Comparison of ENCODE assay signal across 1 cellular context in the genomic region with DNA sequence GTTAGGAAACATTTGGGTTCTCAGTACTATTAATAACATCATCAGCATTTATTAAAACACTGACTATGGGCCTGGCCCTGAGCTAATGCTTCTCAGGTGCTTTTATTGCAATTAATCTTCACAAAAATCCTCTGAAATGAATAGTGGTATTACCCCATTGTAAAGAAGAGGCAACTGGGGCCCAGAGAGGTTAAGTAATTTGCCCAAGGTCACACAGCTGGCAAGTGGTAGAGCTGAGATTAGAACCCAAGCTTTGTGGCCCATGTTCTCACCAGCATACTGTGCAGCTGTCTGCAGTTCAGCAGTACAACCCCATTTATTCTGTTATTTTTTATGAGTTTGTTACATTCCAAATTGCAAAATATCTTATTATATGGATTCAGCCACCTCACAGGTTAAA.
TF ChIP-seq lines count a peak whose summit lies in the region.

No MANE protein-coding gene starts in this region.

TF ChIP-seq in HepG2, 621 proteins besides CTCF, POLR2A, EP300 and RAD21 (continued from another document):
- TF ChIP-seq ZNF331 (CRISPR knock-in tag; IDR thresholded peaks at IDR 0.05), result 0 out of 2 replicates have a peak, but pooled peaks have one; percentile 5
- TF ChIP-seq ZNF251 (CRISPR knock-in tag; IDR thresholded peaks at IDR 0.05), result no peak
- no peak for TF ChIP-seq KAT8 (CRISPR knock-in tag; IDR thresholded peaks at IDR 0.05)
- TF ChIP-seq SOX13 (IDR thresholded peaks at IDR 0.05), result no peak
- TF ChIP-seq SOX13 (CRISPR knock-in tag; conservative IDR thresholded peaks at IDR 0.05 in 1 of 2, IDR thresholded peaks at IDR 0.05 in 1 of 2), result 0 out of 4 replicates have a peak, but pooled peaks of 1 of the 2 experiments have one; percentile 1
- TF ChIP-seq ZMAT3 (CRISPR knock-in tag; conservative IDR thresholded peaks at IDR 0.05), result no peak
- TF ChIP-seq ZNF768 (CRISPR knock-in tag; IDR thresholded peaks at IDR 0.05), result peak; percentile 91; the same call in 1 of the 2 replicates
- TF ChIP-seq ZFP1 (CRISPR knock-in tag; IDR thresholded peaks at IDR 0.05), result no peak
- TF ChIP-seq ZNF570 (CRISPR knock-in tag; IDR thresholded peaks at IDR 0.05; ENCODE audit: borderline replicate concordance), result no peak
- TF ChIP-seq, protein P1, sequence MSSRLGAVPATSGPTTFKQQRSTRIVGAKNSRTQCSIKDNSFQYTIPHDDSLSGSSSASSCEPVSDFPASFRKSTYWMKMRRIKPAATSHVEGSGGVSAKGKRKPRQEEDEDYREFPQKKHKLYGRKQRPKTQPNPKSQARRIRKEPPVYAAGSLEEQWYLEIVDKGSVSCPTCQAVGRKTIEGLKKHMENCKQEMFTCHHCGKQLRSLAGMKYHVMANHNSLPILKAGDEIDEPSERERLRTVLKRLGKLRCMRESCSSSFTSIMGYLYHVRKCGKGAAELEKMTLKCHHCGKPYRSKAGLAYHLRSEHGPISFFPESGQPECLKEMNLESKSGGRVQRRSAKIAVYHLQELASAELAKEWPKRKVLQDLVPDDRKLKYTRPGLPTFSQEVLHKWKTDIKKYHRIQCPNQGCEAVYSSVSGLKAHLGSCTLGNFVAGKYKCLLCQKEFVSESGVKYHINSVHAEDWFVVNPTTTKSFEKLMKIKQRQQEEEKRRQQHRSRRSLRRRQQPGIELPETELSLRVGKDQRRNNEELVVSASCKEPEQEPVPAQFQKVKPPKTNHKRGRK (CRISPR knock-in tag; IDR thresholded peaks at IDR 0.05), result no peak
- TF ChIP-seq ZNF34 (CRISPR knock-in tag; IDR thresholded peaks at IDR 0.05; ENCODE audit: borderline replicate concordance), result no peak
- TF ChIP-seq, protein P2, sequence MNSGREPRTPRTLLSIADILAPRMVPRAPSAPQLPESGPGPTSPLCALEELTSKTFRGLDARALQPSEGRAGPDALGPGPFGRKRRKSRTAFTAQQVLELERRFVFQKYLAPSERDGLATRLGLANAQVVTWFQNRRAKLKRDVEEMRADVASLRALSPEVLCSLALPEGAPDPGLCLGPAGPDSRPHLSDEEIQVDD (CRISPR knock-in tag; IDR thresholded peaks at IDR 0.05; ENCODE audit: borderline replicate concordance), result no peak
- TF ChIP-seq FIP1L1 (IDR thresholded peaks at IDR 0.05; ENCODE audit: borderline replicate concordance, insufficient read depth, low read depth, low read length), result no peak
- no peak for TF ChIP-seq YY1 (IDR thresholded peaks at IDR 0.05; ENCODE audit: insufficient read depth, insufficient replicate concordance, low read depth, low read length)
- peak; percentile 72; the same call in 1 of the 2 replicates for TF ChIP-seq ZMYM3 (CRISPR knock-in tag; IDR thresholded peaks at IDR 0.05)
- TF ChIP-seq, protein P3, sequence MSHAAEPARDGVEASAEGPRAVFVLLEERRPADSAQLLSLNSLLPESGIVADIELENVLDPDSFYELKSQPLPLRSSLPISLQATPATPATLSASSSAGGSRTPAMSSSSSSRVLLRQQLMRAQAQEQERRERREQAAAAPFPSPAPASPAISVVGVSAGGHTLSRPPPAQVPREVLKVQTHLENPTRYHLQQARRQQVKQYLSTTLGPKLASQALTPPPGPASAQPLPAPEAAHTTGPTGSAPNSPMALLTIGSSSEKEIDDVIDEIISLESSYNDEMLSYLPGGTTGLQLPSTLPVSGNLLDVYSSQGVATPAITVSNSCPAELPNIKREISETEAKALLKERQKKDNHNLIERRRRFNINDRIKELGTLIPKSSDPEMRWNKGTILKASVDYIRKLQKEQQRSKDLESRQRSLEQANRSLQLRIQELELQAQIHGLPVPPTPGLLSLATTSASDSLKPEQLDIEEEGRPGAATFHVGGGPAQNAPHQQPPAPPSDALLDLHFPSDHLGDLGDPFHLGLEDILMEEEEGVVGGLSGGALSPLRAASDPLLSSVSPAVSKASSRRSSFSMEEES (CRISPR knock-in tag; IDR thresholded peaks at IDR 0.05), result no peak
- 0 out of 2 replicates have a peak, but pooled peaks have one; percentile 14 for TF ChIP-seq ZNF382 (CRISPR knock-in tag; IDR thresholded peaks at IDR 0.05; ENCODE audit: borderline replicate concordance)
- no peak for TF ChIP-seq ZNF577 (CRISPR knock-in tag; IDR thresholded peaks at IDR 0.05; ENCODE audit: borderline replicate concordance, low read depth)
- TF ChIP-seq, protein P4, sequence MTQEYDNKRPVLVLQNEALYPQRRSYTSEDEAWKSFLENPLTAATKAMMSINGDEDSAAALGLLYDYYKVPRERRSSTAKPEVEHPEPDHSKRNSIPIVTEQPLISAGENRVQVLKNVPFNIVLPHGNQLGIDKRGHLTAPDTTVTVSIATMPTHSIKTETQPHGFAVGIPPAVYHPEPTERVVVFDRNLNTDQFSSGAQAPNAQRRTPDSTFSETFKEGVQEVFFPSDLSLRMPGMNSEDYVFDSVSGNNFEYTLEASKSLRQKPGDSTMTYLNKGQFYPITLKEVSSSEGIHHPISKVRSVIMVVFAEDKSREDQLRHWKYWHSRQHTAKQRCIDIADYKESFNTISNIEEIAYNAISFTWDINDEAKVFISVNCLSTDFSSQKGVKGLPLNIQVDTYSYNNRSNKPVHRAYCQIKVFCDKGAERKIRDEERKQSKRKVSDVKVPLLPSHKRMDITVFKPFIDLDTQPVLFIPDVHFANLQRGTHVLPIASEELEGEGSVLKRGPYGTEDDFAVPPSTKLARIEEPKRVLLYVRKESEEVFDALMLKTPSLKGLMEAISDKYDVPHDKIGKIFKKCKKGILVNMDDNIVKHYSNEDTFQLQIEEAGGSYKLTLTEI (CRISPR knock-in tag; conservative IDR thresholded peaks at IDR 0.05), result no peak
- TF ChIP-seq, protein P5, sequence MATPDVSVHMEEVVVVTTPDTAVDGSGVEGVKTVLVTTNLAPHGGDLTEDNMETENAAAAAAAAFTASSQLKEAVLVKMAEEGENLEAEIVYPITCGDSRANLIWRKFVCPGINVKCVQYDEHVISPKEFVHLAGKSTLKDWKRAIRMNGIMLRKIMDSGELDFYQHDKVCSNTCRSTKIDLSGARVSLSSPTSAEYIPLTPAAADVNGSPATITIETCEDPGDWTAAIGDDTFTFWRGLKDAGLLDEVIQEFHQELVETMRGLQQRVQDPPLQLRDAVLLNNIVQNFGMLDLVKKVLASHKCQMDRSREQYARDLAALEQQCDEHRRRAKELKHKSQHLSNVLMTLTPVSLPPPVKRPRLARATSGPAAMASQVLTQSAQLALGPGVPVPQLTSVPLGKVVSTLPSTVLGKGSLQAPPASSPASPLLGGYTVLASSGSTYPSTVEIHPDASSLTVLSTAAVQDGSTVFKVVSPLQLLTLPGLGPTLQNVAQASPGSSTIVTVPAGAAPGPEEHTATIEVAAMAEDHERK (CRISPR knock-in tag; IDR thresholded peaks at IDR 0.05; ENCODE audit: low read depth), result no peak
- peak; percentile 29; the same call in 1 of the 2 replicates for TF ChIP-seq MAFF (IDR thresholded peaks at IDR 0.05; ENCODE audit: low read depth, low read length)
- 0 out of 2 replicates have a peak, but pooled peaks have one; percentile 37 for TF ChIP-seq ADNP (CRISPR knock-in tag; IDR thresholded peaks at IDR 0.05)
- TF ChIP-seq, protein P6, sequence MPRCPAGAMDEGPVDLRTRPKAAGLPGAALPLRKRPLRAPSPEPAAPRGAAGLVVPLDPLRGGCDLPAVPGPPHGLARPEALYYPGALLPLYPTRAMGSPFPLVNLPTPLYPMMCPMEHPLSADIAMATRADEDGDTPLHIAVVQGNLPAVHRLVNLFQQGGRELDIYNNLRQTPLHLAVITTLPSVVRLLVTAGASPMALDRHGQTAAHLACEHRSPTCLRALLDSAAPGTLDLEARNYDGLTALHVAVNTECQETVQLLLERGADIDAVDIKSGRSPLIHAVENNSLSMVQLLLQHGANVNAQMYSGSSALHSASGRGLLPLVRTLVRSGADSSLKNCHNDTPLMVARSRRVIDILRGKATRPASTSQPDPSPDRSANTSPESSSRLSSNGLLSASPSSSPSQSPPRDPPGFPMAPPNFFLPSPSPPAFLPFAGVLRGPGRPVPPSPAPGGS (CRISPR knock-in tag; IDR thresholded peaks at IDR 0.05), result no peak
- TF ChIP-seq, protein P7, sequence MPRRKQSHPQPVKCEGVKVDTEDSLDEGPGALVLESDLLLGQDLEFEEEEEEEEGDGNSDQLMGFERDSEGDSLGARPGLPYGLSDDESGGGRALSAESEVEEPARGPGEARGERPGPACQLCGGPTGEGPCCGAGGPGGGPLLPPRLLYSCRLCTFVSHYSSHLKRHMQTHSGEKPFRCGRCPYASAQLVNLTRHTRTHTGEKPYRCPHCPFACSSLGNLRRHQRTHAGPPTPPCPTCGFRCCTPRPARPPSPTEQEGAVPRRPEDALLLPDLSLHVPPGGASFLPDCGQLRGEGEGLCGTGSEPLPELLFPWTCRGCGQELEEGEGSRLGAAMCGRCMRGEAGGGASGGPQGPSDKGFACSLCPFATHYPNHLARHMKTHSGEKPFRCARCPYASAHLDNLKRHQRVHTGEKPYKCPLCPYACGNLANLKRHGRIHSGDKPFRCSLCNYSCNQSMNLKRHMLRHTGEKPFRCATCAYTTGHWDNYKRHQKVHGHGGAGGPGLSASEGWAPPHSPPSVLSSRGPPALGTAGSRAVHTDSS (CRISPR knock-in tag; conservative IDR thresholded peaks at IDR 0.05), result no peak
- TF ChIP-seq MAFK (conservative IDR thresholded peaks at IDR 0.05 in 1 of 2, IDR thresholded peaks at IDR 0.05 in 1 of 2; ENCODE audit: low read length in 2 of 2), result peak; percentile 32 to 54; a peak in 2 of 4 replicates
- TF ChIP-seq ZNF761 (CRISPR knock-in tag; conservative IDR thresholded peaks at IDR 0.05), result no peak
- TF ChIP-seq, protein P8, sequence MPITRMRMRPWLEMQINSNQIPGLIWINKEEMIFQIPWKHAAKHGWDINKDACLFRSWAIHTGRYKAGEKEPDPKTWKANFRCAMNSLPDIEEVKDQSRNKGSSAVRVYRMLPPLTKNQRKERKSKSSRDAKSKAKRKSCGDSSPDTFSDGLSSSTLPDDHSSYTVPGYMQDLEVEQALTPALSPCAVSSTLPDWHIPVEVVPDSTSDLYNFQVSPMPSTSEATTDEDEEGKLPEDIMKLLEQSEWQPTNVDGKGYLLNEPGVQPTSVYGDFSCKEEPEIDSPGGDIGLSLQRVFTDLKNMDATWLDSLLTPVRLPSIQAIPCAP (CRISPR knock-in tag; IDR thresholded peaks at IDR 0.05; ENCODE audit: low read depth), result no peak
- TF ChIP-seq ZNF713 (CRISPR knock-in tag; IDR thresholded peaks at IDR 0.05), result no peak
- TF ChIP-seq PAX8 (CRISPR knock-in tag; IDR thresholded peaks at IDR 0.05; ENCODE audit: borderline replicate concordance), result no peak
- TF ChIP-seq MAFG (CRISPR knock-in tag; IDR thresholded peaks at IDR 0.05), result no peak
- 0 out of 2 replicates have a peak, but pooled peaks have one; percentile 45 for TF ChIP-seq KDM1A (CRISPR knock-in tag; IDR thresholded peaks at IDR 0.05)
- no peak for TF ChIP-seq HCFC1 (IDR thresholded peaks at IDR 0.05; ENCODE audit: low read depth, low read length)
- TF ChIP-seq, protein P9, sequence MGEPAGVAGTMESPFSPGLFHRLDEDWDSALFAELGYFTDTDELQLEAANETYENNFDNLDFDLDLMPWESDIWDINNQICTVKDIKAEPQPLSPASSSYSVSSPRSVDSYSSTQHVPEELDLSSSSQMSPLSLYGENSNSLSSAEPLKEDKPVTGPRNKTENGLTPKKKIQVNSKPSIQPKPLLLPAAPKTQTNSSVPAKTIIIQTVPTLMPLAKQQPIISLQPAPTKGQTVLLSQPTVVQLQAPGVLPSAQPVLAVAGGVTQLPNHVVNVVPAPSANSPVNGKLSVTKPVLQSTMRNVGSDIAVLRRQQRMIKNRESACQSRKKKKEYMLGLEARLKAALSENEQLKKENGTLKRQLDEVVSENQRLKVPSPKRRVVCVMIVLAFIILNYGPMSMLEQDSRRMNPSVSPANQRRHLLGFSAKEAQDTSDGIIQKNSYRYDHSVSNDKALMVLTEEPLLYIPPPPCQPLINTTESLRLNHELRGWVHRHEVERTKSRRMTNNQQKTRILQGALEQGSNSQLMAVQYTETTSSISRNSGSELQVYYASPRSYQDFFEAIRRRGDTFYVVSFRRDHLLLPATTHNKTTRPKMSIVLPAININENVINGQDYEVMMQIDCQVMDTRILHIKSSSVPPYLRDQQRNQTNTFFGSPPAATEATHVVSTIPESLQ (CRISPR knock-in tag; conservative IDR thresholded peaks at IDR 0.05), result no peak
- TF ChIP-seq, protein P10, sequence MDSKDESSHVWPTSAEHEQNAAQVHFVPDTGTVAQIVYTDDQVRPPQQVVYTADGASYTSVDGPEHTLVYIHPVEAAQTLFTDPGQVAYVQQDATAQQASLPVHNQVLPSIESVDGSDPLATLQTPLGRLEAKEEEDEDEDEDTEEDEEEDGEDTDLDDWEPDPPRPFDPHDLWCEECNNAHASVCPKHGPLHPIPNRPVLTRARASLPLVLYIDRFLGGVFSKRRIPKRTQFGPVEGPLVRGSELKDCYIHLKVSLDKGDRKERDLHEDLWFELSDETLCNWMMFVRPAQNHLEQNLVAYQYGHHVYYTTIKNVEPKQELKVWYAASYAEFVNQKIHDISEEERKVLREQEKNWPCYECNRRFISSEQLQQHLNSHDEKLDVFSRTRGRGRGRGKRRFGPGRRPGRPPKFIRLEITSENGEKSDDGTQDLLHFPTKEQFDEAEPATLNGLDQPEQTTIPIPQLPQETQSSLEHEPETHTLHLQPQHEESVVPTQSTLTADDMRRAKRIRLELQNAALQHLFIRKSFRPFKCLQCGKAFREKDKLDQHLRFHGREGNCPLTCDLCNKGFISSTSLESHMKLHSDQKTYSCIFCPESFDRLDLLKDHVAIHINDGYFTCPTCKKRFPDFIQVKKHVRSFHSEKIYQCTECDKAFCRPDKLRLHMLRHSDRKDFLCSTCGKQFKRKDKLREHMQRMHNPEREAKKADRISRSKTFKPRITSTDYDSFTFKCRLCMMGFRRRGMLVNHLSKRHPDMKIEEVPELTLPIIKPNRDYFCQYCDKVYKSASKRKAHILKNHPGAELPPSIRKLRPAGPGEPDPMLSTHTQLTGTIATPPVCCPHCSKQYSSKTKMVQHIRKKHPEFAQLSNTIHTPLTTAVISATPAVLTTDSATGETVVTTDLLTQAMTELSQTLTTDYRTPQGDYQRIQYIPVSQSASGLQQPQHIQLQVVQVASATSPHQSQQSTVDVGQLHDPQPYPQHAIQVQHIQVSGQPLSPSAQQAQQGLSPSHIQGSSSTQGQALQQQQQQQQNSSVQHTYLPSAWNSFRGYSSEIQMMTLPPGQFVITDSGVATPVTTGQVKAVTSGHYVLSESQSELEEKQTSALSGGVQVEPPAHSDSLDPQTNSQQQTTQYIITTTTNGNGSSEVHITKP (CRISPR knock-in tag; IDR thresholded peaks at IDR 0.05; ENCODE audit: low read depth), result no peak
- no peak for TF ChIP-seq RBM39 (IDR thresholded peaks at IDR 0.05; ENCODE audit: low read depth, low read length, poor library complexity, severe bottlenecking)
- TF ChIP-seq CHD4 (IDR thresholded peaks at IDR 0.05; ENCODE audit: borderline replicate concordance, low read length), result 0 out of 2 replicates have a peak, but pooled peaks have one; percentile 36
- no peak for TF ChIP-seq ZNF367 (CRISPR knock-in tag; IDR thresholded peaks at IDR 0.05; ENCODE audit: borderline replicate concordance)
- TF ChIP-seq, protein P11, sequence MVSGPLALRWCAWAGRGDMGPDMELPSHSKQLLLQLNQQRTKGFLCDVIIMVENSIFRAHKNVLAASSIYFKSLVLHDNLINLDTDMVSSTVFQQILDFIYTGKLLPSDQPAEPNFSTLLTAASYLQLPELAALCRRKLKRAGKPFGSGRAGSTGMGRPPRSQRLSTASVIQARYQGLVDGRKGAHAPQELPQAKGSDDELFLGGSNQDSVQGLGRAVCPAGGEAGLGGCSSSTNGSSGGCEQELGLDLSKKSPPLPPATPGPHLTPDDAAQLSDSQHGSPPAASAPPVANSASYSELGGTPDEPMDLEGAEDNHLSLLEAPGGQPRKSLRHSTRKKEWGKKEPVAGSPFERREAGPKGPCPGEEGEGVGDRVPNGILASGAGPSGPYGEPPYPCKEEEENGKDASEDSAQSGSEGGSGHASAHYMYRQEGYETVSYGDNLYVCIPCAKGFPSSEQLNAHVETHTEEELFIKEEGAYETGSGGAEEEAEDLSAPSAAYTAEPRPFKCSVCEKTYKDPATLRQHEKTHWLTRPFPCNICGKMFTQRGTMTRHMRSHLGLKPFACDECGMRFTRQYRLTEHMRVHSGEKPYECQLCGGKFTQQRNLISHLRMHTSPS (CRISPR knock-in tag; IDR thresholded peaks at IDR 0.05; ENCODE audit: low read depth), result no peak
- TF ChIP-seq ZFP36L2 (CRISPR knock-in tag; IDR thresholded peaks at IDR 0.05), result no peak
